ENCODE assay signal across 7 cellular contexts in the genomic region with DNA sequence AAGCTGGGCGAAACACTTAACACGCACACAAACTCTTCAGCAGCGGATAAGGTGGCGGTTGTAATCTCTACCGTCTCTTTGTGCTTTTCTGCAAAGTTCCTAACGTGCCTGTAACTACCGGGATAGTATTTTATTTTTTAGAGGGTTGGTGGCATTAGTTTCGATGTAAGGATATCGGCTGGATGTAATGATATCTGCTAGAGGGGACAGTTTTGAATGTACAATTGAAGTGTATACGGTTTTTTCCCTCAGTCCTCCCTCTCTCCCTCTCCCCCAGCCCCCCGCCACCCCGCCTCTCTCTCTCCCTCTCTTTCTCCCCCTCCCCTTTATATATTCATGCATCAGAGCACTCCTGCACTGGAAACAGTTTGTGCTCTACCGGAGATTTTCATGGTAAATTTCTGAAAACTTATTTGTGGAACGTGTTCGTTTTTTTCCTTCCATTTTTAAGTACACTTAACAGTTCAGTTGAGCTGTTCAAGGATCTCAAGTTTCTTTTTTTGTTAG.
A peak's percentile ranks its signal among the peaks of the same experiment; 100 is the strongest.
DNase-seq lines count a peak whose midpoint lies in the region; ATAC-seq and TF ChIP-seq lines count a peak whose summit lies in the region.

No MANE protein-coding gene starts in this region.

- no peak for ATAC-seq in GM21529 (IDR thresholded peaks at IDR 0.05; ENCODE audit: unreplicated experiment)

- peaks cover 21% of the 10 kb centered on the region for H3K4me1 ChIP-seq in HAP-1
- peaks cover 51% of the 10 kb centered on the region for H3K4me1 ChIP-seq in OCI-LY3 (ENCODE audit: low read length)

- H4K20me1 ChIP-seq in OCI-LY3 (ENCODE audit: insufficient read depth, low read length), result no peaks in the 10 kb centered on the region; the same call in 1 of the 2 replicates

- H3K9me3 ChIP-seq in HAP-1 (no peaks in the 10 kb centered on the region), OCI-LY3 (ENCODE audit: insufficient read depth, low read length) (no peaks in the 10 kb centered on the region)

- H3K27ac ChIP-seq in OCI-LY3 (ENCODE audit: low read length) (peak overlapping the region; percentile 18; the same call in 1 of the 2 replicates), skin epidermis (peak overlapping the region in 20 of 21 experiments; percentile 2 to 95 (median 68))

- H3K9ac ChIP-seq in OCI-LY3 (ENCODE audit: low read length), result peak overlapping the region; percentile 79

- peak overlapping the region; percentile 87 for H3K4me2 ChIP-seq in OCI-LY3 (ENCODE audit: low read length)

- H3K4me3 ChIP-seq in HAP-1 (peak overlapping the region; percentile 50), OCI-LY3 (ENCODE audit: low read length) (peak overlapping the region; percentile 95), fibroblast of pulmonary artery (replicated peaks; ENCODE audit: low read depth, low read length) (peak overlapping the region; percentile 76), skin epidermis (peak overlapping the region; percentile 51 to 95 (median 90))

- TF ChIP-seq CTCF in OCI-LY3 (IDR thresholded peaks at IDR 0.05; ENCODE audit: low read depth, low read length), result no peak
- TF ChIP-seq CTCF in fibroblast of pulmonary artery (IDR thresholded peaks at IDR 0.05; ENCODE audit: low read length, missing control alignments), result no peak

- peaks cover 16% of the 10 kb centered on the region; the same call in 1 of the 2 replicates for H3K79me2 ChIP-seq in OCI-LY3 (ENCODE audit: low read length)

- H2AFZ ChIP-seq in OCI-LY3 (ENCODE audit: low read depth, low read length), result peak overlapping the region; percentile 79; the same call in 1 of the 2 replicates

- H3K27me3 ChIP-seq in HAP-1 (ENCODE audit: low read depth) (no peaks in the 10 kb centered on the region), OCI-LY3 (ENCODE audit: low read depth, low read length) (peaks cover 14% of the 10 kb centered on the region; the same call in 1 of the 2 replicates)

- in situ Hi-C loops in HAP-1 (cut with MboI; ENCODE audit: low sequenced_read_pairs), result no loop called here

- H3K36me3 ChIP-seq in HAP-1 (replicated peaks) (no peaks in the 10 kb centered on the region), OCI-LY3 (replicated peaks; ENCODE audit: low read depth, low read length) (no peaks in the 10 kb centered on the region)

- DNase-seq in HAP-1 (ENCODE audit: low spot score in 2 of 2), result peak; percentile 37 to 59
- DNase-seq in fibroblast of pulmonary artery (ENCODE audit: low read depth), result no peak
- no peak for DNase-seq in HuH-7 (ENCODE audit: low spot score)
- DNase-seq in dedifferentiated amniotic fluid mesenchymal stem cell (ENCODE audit: extremely low spot score), result no peak

Comparison
In these comparisons a context has a peak if more than half of its experiments do, and no peak if none do; other contexts are left out.
1. DNase-seq: peak in HAP-1 (2 of 2); none in fibroblast of pulmonary artery (single experiment), HuH-7 (single experiment) and dedifferentiated amniotic fluid mesenchymal stem cell (single experiment).
2. Peak in every context shown above with its lines, with median percentiles within 50 percentile points of each other: H3K4me3 ChIP-seq.